ENCODE assay signal across 9 cellular contexts in genomic region chr1:167734227-167734626, GRCh38.
"Had no signal": no experiment of that assay in that cellular context is flagged by ENCODE, and none has a peak within 500 bp of the region (broad histone marks: within the 10 kb centered on the region; RNA-seq: fewer than 3 reads in every experiment).

No MANE protein-coding gene starts in this region.

- H3K27ac Mint-ChIP-seq: H9, HFFc6, IgD-negative memory B cell had no signal

- FAIRE-seq: H54 had no signal

- DNase-seq: GM23248, GOT3, H9, HFFc6, KG1 had no signal

- H3K27ac ChIP-seq: GM23248, HL-60 had no signal

- H3K4me3 ChIP-seq: GM23248 had no signal

- H3K9ac ChIP-seq: GM23248 had no signal

- H2AFZ ChIP-seq: GM23248 had no signal

- H3K27me3 Mint-ChIP-seq: IgD-negative memory B cell had no signal

- ATAC-seq: HCT116 had no signal

- H3K4me3 Mint-ChIP-seq: H9, HFFc6, IgD-negative memory B cell had no signal

- H3K9me3 Mint-ChIP-seq: HFFc6, IgD-negative memory B cell had no signal
